ENCODE assay signal across 1 cellular context in genomic region chr19:56142897-56143434, GRCh38.
TF ChIP-seq lines count a peak whose summit lies in the region.

No MANE protein-coding gene starts in this region.

TF ChIP-seq in H1, 55 proteins besides CTCF, POLR2A, EP300 and RAD21:
- TF ChIP-seq CREB1 (IDR thresholded peaks at IDR 0.05) (no peak), TAF1 (IDR thresholded peaks at IDR 0.05; ENCODE audit: low read depth, low read length) (no peak), POU5F1 (IDR thresholded peaks at IDR 0.05; ENCODE audit: low read depth, low read length) (no peak), BACH1 (IDR thresholded peaks at IDR 0.05; ENCODE audit: low read length) (no peak), PHF8 (conservative IDR thresholded peaks at IDR 0.05; ENCODE audit: low read depth, low read length) (no peak), SP4 (IDR thresholded peaks at IDR 0.05; ENCODE audit: low read length) (no peak), ASH2L (IDR thresholded peaks at IDR 0.05; ENCODE audit: low read length) (no peak), RXRA (IDR thresholded peaks at IDR 0.05; ENCODE audit: insufficient read depth, low read depth, low read length) (no peak), GTF2F1 (IDR thresholded peaks at IDR 0.05; ENCODE audit: borderline replicate concordance, low read depth, low read length) (no peak), CHD2 (IDR thresholded peaks at IDR 0.05; ENCODE audit: low read length) (no peak), KDM5A (IDR thresholded peaks at IDR 0.05; ENCODE audit: low read length) (no peak), POLR2AphosphoS5 (IDR thresholded peaks at IDR 0.05; ENCODE audit: low read depth, low read length) (no peak), CEBPB (IDR thresholded peaks at IDR 0.05; ENCODE audit: low read depth, low read length) (no peak)
